ENCODE assay signal across 23 cellular contexts in the genomic region with DNA sequence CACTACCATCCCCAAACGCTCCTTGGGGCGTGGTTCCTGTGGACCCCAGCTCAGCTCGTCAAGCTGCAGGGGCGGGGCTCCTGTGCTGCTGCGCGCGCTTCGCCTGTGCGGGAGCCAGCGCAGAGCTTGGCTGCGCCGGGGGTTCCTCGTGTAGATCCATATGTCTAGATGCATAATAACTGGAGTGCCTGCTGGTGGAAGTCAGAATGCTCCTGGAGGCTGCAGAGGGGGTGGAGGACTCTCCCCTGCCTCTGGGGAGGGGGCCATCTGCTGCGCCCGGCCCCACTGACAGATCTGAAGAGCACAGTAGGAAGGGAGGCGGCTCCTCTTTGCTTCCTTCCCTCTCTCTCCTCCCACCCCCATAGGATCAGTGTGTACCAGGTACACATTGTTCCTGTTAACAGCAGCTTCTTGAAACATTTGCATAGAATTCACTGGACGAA. TPM values are rescaled to one million over a fixed set of nuclear protein-coding genes. Genes with fewer than 3 reads are reported as not detected.
DNase-seq lines count a peak whose midpoint lies in the region; ATAC-seq and TF ChIP-seq lines count a peak whose summit lies in the region.
"Had no signal": no experiment of that assay in that cellular context is flagged by ENCODE, and none has a peak within 500 bp of the region (broad histone marks: within the 10 kb centered on the region; RNA-seq: fewer than 3 reads in every experiment).

No MANE protein-coding gene starts in this region.

- H3K4me3 ChIP-seq in Caco-2 (ENCODE audit: low read depth, low read length) (no peak overlapping the region), coronary artery (no peak overlapping the region)
- H3K4me3 ChIP-seq: breast epithelium, lung, tibial artery had no signal

- H3K36me3 Mint-ChIP-seq in Caco-2 (ENCODE audit: insufficient read depth, unreplicated experiment), result peaks cover 68% of the 10 kb centered on the region

- no peaks in the 10 kb centered on the region for H3K27me3 ChIP-seq in Caco-2 (replicated peaks; ENCODE audit: control insufficient read depth, insufficient read depth, low read length)
- H3K27me3 ChIP-seq: breast epithelium, tibial artery had no signal

- no peak for ATAC-seq in HG03442 (IDR thresholded peaks at IDR 0.05; ENCODE audit: unreplicated experiment)
- ATAC-seq: activated CD8-positive, alpha-beta memory T cell treated with anti-CD3 and anti-CD28 coated beads, Interleukin-2, amount 10 ng/mL, durations not matched to agents 7 days and 5 days; stimulated activated naive B cell treated with anti-CD40 and anti-IgM and Interleukin-4, amounts not matched to agents 10 μg/mL and 1 μg/mL and 100 μg/mL, for 72 hours had no signal

- TF ChIP-seq CTCF in Caco-2 (IDR thresholded peaks at IDR 0.05; ENCODE audit: insufficient read depth in 1 of 2, low read depth in 1 of 2, low read length in 1 of 2, severe bottlenecking in 1 of 2, unreplicated experiment in 1 of 2), result no peak
- no peak for TF ChIP-seq CTCF in coronary artery (IDR thresholded peaks at IDR 0.05)

- POLR2A ChIA-PET in Caco-2 (lab: Charles Lee), result no interaction called here

- intact Hi-C loops in Caco-2 (cut with micrococcal nuclease; ENCODE audit: unreplicated experiment), result no loop called here

- no peaks in the 10 kb centered on the region for H3K27me3 Mint-ChIP-seq in Caco-2 (ENCODE audit: insufficient read depth, unreplicated experiment)

- no TSS peak for BruUV-seq in Caco-2 (replicated peaks; lab: Mats Ljungman, UMichigan)

- H3K36me3 ChIP-seq in Caco-2 (ENCODE audit: control insufficient read depth, insufficient read depth, low read length), result peaks cover 2% of the 10 kb centered on the region
- H3K36me3 ChIP-seq: breast epithelium had no signal

- H3K27ac ChIP-seq in coronary artery, result no peak overlapping the region
- H3K27ac ChIP-seq: breast epithelium, KMS-11, tibial artery had no signal

- H3K27ac Mint-ChIP-seq in Caco-2 (ENCODE audit: unreplicated experiment), result peak overlapping the region; percentile 19
- H3K27ac Mint-ChIP-seq: activated CD8-positive, alpha-beta memory T cell treated with anti-CD3 and anti-CD28 coated beads, Interleukin-2, amount 10 ng/mL, durations not matched to agents 7 days and 5 days; activated T-helper 1 cell treated with anti-CD3 and anti-CD28 coated beads, Interleukin-12 subunit alpha, Interleukin-12 subunit beta, Interleukin-2, Interleukin-4 antibody, amounts not matched to agents 30 ng/mL and 10 ng/mL and 1 ng/mL, durations not matched to agents 14 hours and 24 hours and 36 hours; immature natural killer cell; stimulated activated naive B cell treated with anti-CD40 and anti-IgM and Interleukin-4, amounts not matched to agents 10 μg/mL and 1 μg/mL and 100 μg/mL, for 72 hours had no signal

- H3K9me3 Mint-ChIP-seq in Caco-2 (ENCODE audit: unreplicated experiment), result no peaks in the 10 kb centered on the region
- H3K9me3 Mint-ChIP-seq: activated T-helper 1 cell treated with anti-CD3 and anti-CD28 coated beads, Interleukin-12 subunit alpha, Interleukin-12 subunit beta, Interleukin-2, Interleukin-4 antibody, amounts not matched to agents 30 ng/mL and 10 ng/mL and 1 ng/mL, durations not matched to agents 14 hours and 24 hours and 36 hours; H9; immature natural killer cell; stimulated activated naive B cell treated with anti-CD40 and anti-IgM and Interleukin-4, amounts not matched to agents 10 μg/mL and 1 μg/mL and 100 μg/mL, for 72 hours had no signal

- no peak for DNase-seq in Caco-2
- DNase-seq in NCI-H524 (lab: John Stamatoyannopoulos, UW), result peak; percentile 88 to 97
- DNase-seq in coronary artery (ENCODE audit: low spot score), result peak; percentile 72
- peak; percentile 51 for DNase-seq in retina
- no peak for DNase-seq in iPS-NIHi7 (ENCODE audit: extremely low spot score)
- DNase-seq in kidney tubule cell (ENCODE audit: low spot score), result no peak
- DNase-seq: activated CD4-positive, alpha-beta T cell treated with anti-CD3 and anti-CD28 coated beads for 4 hours; activated CD8-positive, alpha-beta memory T cell treated with anti-CD3 and anti-CD28 coated beads, Interleukin-2, amount 10 ng/mL, durations not matched to agents 7 days and 5 days; COR-L47; dermis blood vessel endothelial cell; H9; immature natural killer cell; NCI-H2029 treated with DMSO at 0.1 percent for 48 hours; NCI-H510A treated with DMSO at 0.1 percent for 48 hours; stimulated activated CD4-positive, alpha-beta T cell treated with anti-CD3 and anti-CD28 coated beads, Interleukin-2, amount 100 ng/mL, for 24 hours; stimulated activated naive B cell treated with anti-CD40 and anti-IgM and Interleukin-4, amounts not matched to agents 10 μg/mL and 1 μg/mL and 100 μg/mL, for 72 hours; SW 1271 had no signal

- no peak overlapping the region for H3K4me3 Mint-ChIP-seq in Caco-2 (ENCODE audit: unreplicated experiment)
- H3K4me3 Mint-ChIP-seq: activated CD8-positive, alpha-beta memory T cell treated with anti-CD3 and anti-CD28 coated beads, Interleukin-2, amount 10 ng/mL, durations not matched to agents 7 days and 5 days; activated T-helper 1 cell treated with anti-CD3 and anti-CD28 coated beads, Interleukin-12 subunit alpha, Interleukin-12 subunit beta, Interleukin-2, Interleukin-4 antibody, amounts not matched to agents 30 ng/mL and 10 ng/mL and 1 ng/mL, durations not matched to agents 14 hours and 24 hours and 36 hours; H9; stimulated activated naive B cell treated with anti-CD40 and anti-IgM and Interleukin-4, amounts not matched to agents 10 μg/mL and 1 μg/mL and 100 μg/mL, for 72 hours had no signal

- H3K4me1 Mint-ChIP-seq in Caco-2 (ENCODE audit: low read depth, unreplicated experiment), result peaks cover 12% of the 10 kb centered on the region

- CTCF ChIA-PET in Caco-2 (lab: Charles Lee), result interaction anchor here (1.3 kb wide), 1 partner anchor 104 kb away, joined by 4 read pairs; no protein-coding TSS in a partner anchor

- H3K4me1 ChIP-seq in Caco-2, result no peaks in the 10 kb centered on the region
- H3K4me1 ChIP-seq: breast epithelium had no signal

- H3K9me3 ChIP-seq in Caco-2, result no peaks in the 10 kb centered on the region
- H3K9me3 ChIP-seq: breast epithelium, tibial artery had no signal

RNA-seq across cellular contexts. Expression of a gene that starts 4.6 kb away (rescaled TPM):
- 11.0 and 14.8 TPM in 2 replicates for total RNA-seq in Caco-2 (2022)

RNA-seq across cellular contexts. Expression of a gene that starts 14.8 kb away (rescaled TPM):
- 24.9 and 26.6 TPM in 2 replicates for total RNA-seq in Caco-2 (2022)

Comparison
In these comparisons a context has a peak if more than half of its experiments do, and no peak if none do; other contexts are left out.
1. DNase-seq: peak in NCI-H524 (2 of 2), coronary artery (single experiment) and retina (single experiment); none in Caco-2 (0 of 2), iPS-NIHi7 (single experiment) and kidney tubule cell (single experiment).